Comparison of ENCODE assay signal across 9 cellular contexts in genomic region chr22:39146256-39147101, GRCh38. TPM values are rescaled to one million over a fixed set of nuclear protein-coding genes. Genes with fewer than 3 reads are reported as not detected.
DNase-seq lines count a peak whose midpoint lies in the region; ATAC-seq and TF ChIP-seq lines count a peak whose summit lies in the region.
"Had no signal": no experiment of that assay in that cellular context is flagged by ENCODE, and none has a peak within 500 bp of the region (broad histone marks: within the 10 kb centered on the region; RNA-seq: fewer than 3 reads in every experiment).

No MANE protein-coding gene starts in this region.

- no peak for TF ChIP-seq POLR2A in HCT116 (IDR thresholded peaks at IDR 0.05; ENCODE audit: borderline replicate concordance, extremely low read depth, insufficient read depth, insufficient read length)

- no peak for DNase-seq in HCT116 (ENCODE audit: low read depth, low spot score)
- DNase-seq in activated T-helper 1 cell treated with anti-CD3 and anti-CD28 coated beads, Interleukin-12 subunit alpha, Interleukin-12 subunit beta, Interleukin-2, Interleukin-4 antibody, amounts not matched to agents 30 ng/mL and 10 ng/mL and 1 ng/mL, durations not matched to agents 14 hours and 24 hours and 36 hours (ENCODE audit: low spot score): no peak
- DNase-seq in immature natural killer cell: no peak
- DNase-seq in smooth muscle cell (lab: John Stamatoyannopoulos, UW; ENCODE audit: unreplicated experiment): no peak
- DNase-seq in MV-4-11 (lab: John Stamatoyannopoulos, UW): no peak
- DNase-seq in HK-2 (ENCODE audit: unreplicated experiment): no peak
- DNase-seq: NCI-H1417 treated with DMSO at 0.1 percent for 48 hours had no signal

- H3K27me3 ChIP-seq in HCT116 (ENCODE audit: insufficient read depth, low read length): no peaks in the 10 kb centered on the region
- H3K27me3 ChIP-seq in smooth muscle cell (ENCODE audit: low read depth): no peaks in the 10 kb centered on the region

- H3K4me1 ChIP-seq in HCT116 (ENCODE audit: control insufficient read depth in 1 of 2, insufficient read depth in 2 of 2, low read length in 2 of 2): peaks cover 5 to 25% of the 10 kb centered on the region in 2 experiments; a peak in 3 of 4 replicates
- H3K4me1 ChIP-seq in smooth muscle cell (ENCODE audit: low read depth): peaks cover 6% of the 10 kb centered on the region

- 0 out of 2 replicates have a peak overlapping the region, but pooled peaks have one; percentile 38 for H3K9ac ChIP-seq in HCT116 (ENCODE audit: low read length)
- H3K9ac ChIP-seq in smooth muscle cell (ENCODE audit: low read depth): peak overlapping the region; percentile 40

- WGBS in smooth muscle cell (ENCODE audit: low lambda C conversion rate): 88% methylated on average over 6 of the region's 6 CpGs

- no peaks in the 10 kb centered on the region for H3K9me3 Mint-ChIP-seq in activated T-helper 1 cell treated with anti-CD3 and anti-CD28 coated beads, Interleukin-12 subunit alpha, Interleukin-12 subunit beta, Interleukin-2, Interleukin-4 antibody, amounts not matched to agents 30 ng/mL and 10 ng/mL and 1 ng/mL, durations not matched to agents 14 hours and 24 hours and 36 hours
- no peaks in the 10 kb centered on the region for H3K9me3 Mint-ChIP-seq in immature natural killer cell

- TF ChIP-seq RAD21 in HCT116 (IDR thresholded peaks at IDR 0.05; ENCODE audit: low read depth): no peak

- ATAC-seq in HCT116 (no peak), GM19035 (IDR thresholded peaks at IDR 0.05; ENCODE audit: unreplicated experiment) (no peak), HG03108 (IDR thresholded peaks at IDR 0.05; ENCODE audit: unreplicated experiment) (no peak)

- CTCF ChIA-PET in HCT116 (lab: Charles Lee): no interaction called here

- H3K27ac Mint-ChIP-seq in activated T-helper 1 cell treated with anti-CD3 and anti-CD28 coated beads, Interleukin-12 subunit alpha, Interleukin-12 subunit beta, Interleukin-2, Interleukin-4 antibody, amounts not matched to agents 30 ng/mL and 10 ng/mL and 1 ng/mL, durations not matched to agents 14 hours and 24 hours and 36 hours: peak overlapping the region; percentile 85
- H3K27ac Mint-ChIP-seq in immature natural killer cell: peak overlapping the region; percentile 95 to 99 (median 98)

- H3K27ac ChIP-seq in HCT116 (ENCODE audit: low read depth, low read length) (peak overlapping the region; percentile 50; the same call in 1 of the 2 replicates), smooth muscle cell (ENCODE audit: low read depth) (peak overlapping the region; percentile 34)

- TF ChIP-seq CTCF in HCT116 (IDR thresholded peaks at IDR 0.05 in 2 of 3, conservative IDR thresholded peaks at IDR 0.05 in 1 of 3; ENCODE audit: borderline replicate concordance in 1 of 3, insufficient read depth in 1 of 3, low read depth in 2 of 3, low read length in 2 of 3) (no peak), smooth muscle cell (IDR thresholded peaks at IDR 0.05; ENCODE audit: borderline replicate concordance, insufficient read depth, poor library complexity, severe bottlenecking) (no peak)

- H3K27me3 Mint-ChIP-seq in activated T-helper 1 cell treated with anti-CD3 and anti-CD28 coated beads, Interleukin-12 subunit alpha, Interleukin-12 subunit beta, Interleukin-2, Interleukin-4 antibody, amounts not matched to agents 30 ng/mL and 10 ng/mL and 1 ng/mL, durations not matched to agents 14 hours and 24 hours and 36 hours (ENCODE audit: insufficient read depth): no peaks in the 10 kb centered on the region
- H3K27me3 Mint-ChIP-seq in immature natural killer cell (ENCODE audit: low read depth in 3 of 3): peaks cover 0 to 16% (median 3%) of the 10 kb centered on the region in 3 donors

- no TSS peak for BruUV-seq in HCT116 (replicated peaks; lab: Mats Ljungman, UMichigan)

- H3K4me2 ChIP-seq in HCT116 (ENCODE audit: low read length) (peak overlapping the region; percentile 92), smooth muscle cell (peak overlapping the region; percentile 100)

- RAD21 ChIA-PET in HCT116 (lab: Charles Lee; ENCODE audit: low non-redundant PET in 1 of 2, low total read pairs in 2 of 2, uncharacterized antibody in 2 of 2, unreplicated experiment in 2 of 2): no interaction called here

- H3K79me2 ChIP-seq in HCT116 (ENCODE audit: insufficient read depth, low read length): no peaks in the 10 kb centered on the region
- no peaks in the 10 kb centered on the region for H3K79me2 ChIP-seq in smooth muscle cell (ENCODE audit: low read depth)

- POLR2A ChIA-PET in HCT116 (lab: Charles Lee): no interaction called here

- H4K20me1 ChIP-seq in HCT116 (ENCODE audit: insufficient read depth): no peaks in the 10 kb centered on the region
- H4K20me1 ChIP-seq in smooth muscle cell (ENCODE audit: low read depth): no peaks in the 10 kb centered on the region

- H3K4me3 ChIP-seq in HCT116 (replicated peaks in 1 of 2; ENCODE audit: low read depth in 1 of 2, low read length in 2 of 2): no peak overlapping the region
- H3K4me3 ChIP-seq in smooth muscle cell: peak overlapping the region; percentile 97

- peaks cover 7% of the 10 kb centered on the region for H3F3A ChIP-seq in smooth muscle cell (ENCODE audit: low read depth)

- peaks cover 48% of the 10 kb centered on the region for H3K4me1 Mint-ChIP-seq in activated T-helper 1 cell treated with anti-CD3 and anti-CD28 coated beads, Interleukin-12 subunit alpha, Interleukin-12 subunit beta, Interleukin-2, Interleukin-4 antibody, amounts not matched to agents 30 ng/mL and 10 ng/mL and 1 ng/mL, durations not matched to agents 14 hours and 24 hours and 36 hours (ENCODE audit: low read depth)
- peaks cover 46 to 47% of the 10 kb centered on the region in 2 donors for H3K4me1 Mint-ChIP-seq in immature natural killer cell

- no peaks in the 10 kb centered on the region for H3K9me3 ChIP-seq in HCT116 (ENCODE audit: control insufficient read depth in 1 of 2, insufficient read depth in 1 of 2, low read depth in 1 of 2, low read length in 2 of 2)
- H3K9me3 ChIP-seq in smooth muscle cell (replicated peaks; ENCODE audit: low read depth): no peaks in the 10 kb centered on the region

- no peaks in the 10 kb centered on the region for H3K9me2 ChIP-seq in HCT116 (ENCODE audit: insufficient read depth)

- intact Hi-C loops in HCT116 (cut with micrococcal nuclease): no loop called here
- intact Hi-C loops in activated T-helper 1 cell treated with anti-CD3 and anti-CD28 coated beads, Interleukin-12 subunit alpha, Interleukin-12 subunit beta, Interleukin-2, Interleukin-4 antibody, amounts not matched to agents 30 ng/mL and 10 ng/mL and 1 ng/mL, durations not matched to agents 14 hours and 24 hours and 36 hours (cut with micrococcal nuclease): no loop called here

- peaks cover 5% of the 10 kb centered on the region for H3K36me3 Mint-ChIP-seq in activated T-helper 1 cell treated with anti-CD3 and anti-CD28 coated beads, Interleukin-12 subunit alpha, Interleukin-12 subunit beta, Interleukin-2, Interleukin-4 antibody, amounts not matched to agents 30 ng/mL and 10 ng/mL and 1 ng/mL, durations not matched to agents 14 hours and 24 hours and 36 hours (ENCODE audit: low read depth)
- no peaks in the 10 kb centered on the region for H3K36me3 Mint-ChIP-seq in immature natural killer cell

- H2AFZ ChIP-seq in HCT116 (ENCODE audit: low read depth, low read length, poor library complexity, severe bottlenecking) (no peak overlapping the region), smooth muscle cell (ENCODE audit: low read depth) (peak overlapping the region; percentile 89)

- H3K4me3 Mint-ChIP-seq in activated T-helper 1 cell treated with anti-CD3 and anti-CD28 coated beads, Interleukin-12 subunit alpha, Interleukin-12 subunit beta, Interleukin-2, Interleukin-4 antibody, amounts not matched to agents 30 ng/mL and 10 ng/mL and 1 ng/mL, durations not matched to agents 14 hours and 24 hours and 36 hours: peak overlapping the region; percentile 82
- peak overlapping the region; percentile 86 to 94 (median 90) for H3K4me3 Mint-ChIP-seq in immature natural killer cell

- H3K36me3 ChIP-seq in HCT116 (ENCODE audit: control insufficient read depth in 1 of 2, insufficient read depth in 2 of 2, low read length in 2 of 2) (no peaks in the 10 kb centered on the region), smooth muscle cell (ENCODE audit: low read depth) (no peaks in the 10 kb centered on the region)

TF ChIP-seq in HCT116, 20 proteins besides CTCF, POLR2A, EP300 and RAD21:
- TF ChIP-seq EGR1 (IDR thresholded peaks at IDR 0.05; ENCODE audit: low read depth) (no peak), CEBPB (IDR thresholded peaks at IDR 0.05; ENCODE audit: low read depth) (no peak), JUND (IDR thresholded peaks at IDR 0.05) (no peak)
TF ChIP-seq in HCT116: peak in this region for 0.

RNA-seq across cellular contexts. Expression of gene CBX7, which starts 6.0 kb away (rescaled TPM):
- total RNA-seq in HCT116 (2021; ENCODE audit: unreplicated experiment) (20.1 TPM), smooth muscle cell (0.40 and 4.8 TPM in 2 replicates)
- polyA plus RNA-seq in HCT116 (2012): 18.7 and 19.9 TPM in 2 replicates
- 12.7 and 13.8 TPM in 2 replicates for total RNA-seq in activated T-helper 1 cell treated with anti-CD3 and anti-CD28 coated beads, Interleukin-12 subunit alpha, Interleukin-12 subunit beta, Interleukin-2, Interleukin-4 antibody, amounts not matched to agents 30 ng/mL and 10 ng/mL and 1 ng/mL, durations not matched to agents 14 hours and 24 hours and 36 hours
- polyA plus RNA-seq in immature natural killer cell (1 to 10 TPM; 4.5 to 9.6 (median 9.1) TPM), smooth muscle cell (1.7 and 2.2 TPM in 2 replicates)

RNA-seq across cellular contexts. Expression of gene APOBEC3H, which starts 49.4 kb away (rescaled TPM):
- total RNA-seq in HCT116 (2021; ENCODE audit: unreplicated experiment) (1.8 TPM), smooth muscle cell (0.31 TPM in 1 of 2 replicates, not detected in the other)
- 1.1 and 2.5 TPM in 2 replicates for polyA plus RNA-seq in HCT116 (2012)
- total RNA-seq in activated T-helper 1 cell treated with anti-CD3 and anti-CD28 coated beads, Interleukin-12 subunit alpha, Interleukin-12 subunit beta, Interleukin-2, Interleukin-4 antibody, amounts not matched to agents 30 ng/mL and 10 ng/mL and 1 ng/mL, durations not matched to agents 14 hours and 24 hours and 36 hours: 5.0 and 7.4 TPM in 2 replicates
- polyA plus RNA-seq in immature natural killer cell (10 to 100 TPM; 16.7 to 22.2 (median 21.7) TPM), smooth muscle cell (0.57 and 1.5 TPM in 2 replicates)
